In genomic region chr6:46510656-46511055, GRCh38 we compare ENCODE assay signal across 16 cellular contexts. TPM values are rescaled to one million over a fixed set of nuclear protein-coding genes. Genes with fewer than 3 reads are reported as not detected.
DNase-seq lines count a peak whose midpoint lies in the region; ATAC-seq and TF ChIP-seq lines count a peak whose summit lies in the region.
"Had no signal": no experiment of that assay in that cellular context is flagged by ENCODE, and none has a peak within 500 bp of the region (broad histone marks: within the 10 kb centered on the region; RNA-seq: fewer than 3 reads in every experiment).

No MANE protein-coding gene starts in this region.

- intact Hi-C loops in right cardiac atrium (cut with DNase I) (no loop called here), sciatic nerve (cut with DNase I) (no loop called here)

- DNase-seq in AG10803 (ENCODE audit: low read depth) (peak; percentile 70), brain pericyte (ENCODE audit: low read depth, low spot score) (peak; percentile 77), right cardiac atrium (peak; percentile 15 to 77 (median 56)), sciatic nerve (ENCODE audit: low spot score) (peak; percentile 76), NCI-H526 treated with DMSO at 0.1 percent for 48 hours (lab: John Stamatoyannopoulos, UW) (no peak), cortex of kidney (lab: John Stamatoyannopoulos, UW) (no peak), occipital lobe (lab: John Stamatoyannopoulos, UW) (no peak), BE2C (no peak)
- DNase-seq: activated CD4-positive, alpha-beta T cell treated with anti-CD3 and anti-CD28 coated beads for 48 hours; activated naive CD4-positive, alpha-beta T cell treated with Interleukin-2 at 50 U/mL for 16 hours; mesendoderm; trophoblast cell had no signal

- peaks cover 6% of the 10 kb centered on the region for H3K4me1 ChIP-seq in right cardiac atrium (ENCODE audit: control insufficient read depth, insufficient read depth, low read length)
- no peaks in the 10 kb centered on the region for H3K4me1 ChIP-seq in BE2C
- H3K4me1 ChIP-seq: BLaER1 had no signal

- H3K27me3 ChIP-seq in right cardiac atrium (ENCODE audit: control insufficient read depth, insufficient read depth) (no peaks in the 10 kb centered on the region), BE2C (no peaks in the 10 kb centered on the region)
- H3K27me3 ChIP-seq: BLaER1 had no signal

- peak overlapping the region; percentile 48 for H3K27ac ChIP-seq in right cardiac atrium (ENCODE audit: low read length)
- H3K27ac ChIP-seq: BLaER1, KMS-11, SK-N-MC had no signal

- H3K9me3 ChIP-seq in right cardiac atrium (ENCODE audit: control insufficient read depth, low read length) (no peaks in the 10 kb centered on the region), BE2C (no peaks in the 10 kb centered on the region)
- H3K9me3 ChIP-seq: BLaER1 had no signal

- no peaks in the 10 kb centered on the region for H3K36me3 ChIP-seq in BE2C
- H3K36me3 ChIP-seq: BLaER1 had no signal

- H3K4me3 ChIP-seq in AG10803 (ENCODE audit: low read length), result no peak overlapping the region
- no peak overlapping the region for H3K4me3 ChIP-seq in right cardiac atrium (ENCODE audit: low read length)
- no peak overlapping the region for H3K4me3 ChIP-seq in BE2C (ENCODE audit: low read depth, low read length)
- H3K4me3 ChIP-seq: BLaER1, SK-N-MC had no signal

- TF ChIP-seq CTCF in AG10803 (conservative IDR thresholded peaks at IDR 0.05; ENCODE audit: low read length) (no peak), BE2C (IDR thresholded peaks at IDR 0.05; ENCODE audit: low read depth, low read length) (no peak)

- peak; percentile 31 to 75 for ATAC-seq in right cardiac atrium
- ATAC-seq in sciatic nerve, result peak; percentile 97

RNA-seq across cellular contexts. Expression of gene RCAN2, which starts 19.4 kb away (rescaled TPM):
- total RNA-seq in right cardiac atrium (100 to 1,000 TPM; 117 to 184 (median 136) TPM), sciatic nerve (14.8 TPM), occipital lobe (7.0 TPM)
- 82.9 TPM for polyA plus RNA-seq in right cardiac atrium
- 0.31 TPM for polyA plus RNA-seq in BE2C (2012; ENCODE audit: insufficient read depth, insufficient read length, low read depth)
- total RNA-seq: NCI-H460 had no signal

Comparison
In these comparisons a context has a peak if more than half of its experiments do, and no peak if none do; other contexts are left out.
1. DNase-seq: peak in AG10803 (single experiment), brain pericyte (single experiment), right cardiac atrium (3 of 3) and sciatic nerve (single experiment); none in NCI-H526 treated with DMSO at 0.1 percent for 48 hours (single experiment), cortex of kidney (single experiment), occipital lobe (single experiment) and BE2C (single experiment).